In the genomic region with DNA sequence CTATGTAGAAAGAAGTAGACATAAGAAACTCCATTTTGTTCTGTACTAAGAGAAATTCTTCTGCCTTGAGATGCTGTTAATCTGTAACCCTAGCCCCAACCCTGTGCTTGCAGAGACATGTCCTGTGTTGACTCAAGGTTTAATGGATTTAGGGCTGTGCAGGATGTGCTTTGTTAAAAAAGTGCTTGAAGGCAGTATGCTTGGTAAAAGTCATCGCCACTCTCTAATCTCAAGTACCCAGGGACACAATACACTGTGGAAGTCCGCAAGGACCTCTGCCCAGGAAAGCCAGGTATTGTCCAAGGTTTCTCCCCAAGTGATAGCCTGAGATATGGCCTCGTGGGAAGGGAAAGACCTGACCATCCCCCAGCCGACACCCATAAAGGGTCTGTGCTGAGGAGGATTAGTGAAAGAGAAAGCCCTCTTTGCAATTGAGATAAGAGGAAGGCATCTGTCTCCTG, we compare ENCODE assay signal across 14 cellular contexts. TPM values are rescaled to one million over a fixed set of nuclear protein-coding genes. Genes with fewer than 3 reads are reported as not detected.
A peak's percentile ranks its signal among the peaks of the same experiment; 100 is the strongest.
DNase-seq lines count a peak whose midpoint lies in the region; ATAC-seq, FAIRE-seq and TF ChIP-seq lines count a peak whose summit lies in the region.
"Not testable (repeated sequence)": the region's sequence is repeated elsewhere in the genome, so short reads cannot be mapped to it uniquely, and the experiment has no call there.
"Had no signal": no experiment of that assay in that cellular context is flagged by ENCODE, and none has a peak within 500 bp of the region (broad histone marks: within the 10 kb centered on the region; RNA-seq: fewer than 3 reads in every experiment).

No MANE protein-coding gene starts in this region.

- TF ChIP-seq CTCF in RWPE2 (IDR thresholded peaks at IDR 0.05; ENCODE audit: poor library complexity, severe bottlenecking); H1 (IDR thresholded peaks at IDR 0.05; ENCODE audit: control extremely low read depth in 1 of 3, insufficient read depth in 1 of 3, low read depth in 1 of 3, low read length in 3 of 3): not testable (repeated sequence)

- TF ChIP-seq POLR2A in H1 (IDR thresholded peaks at IDR 0.05; ENCODE audit: control extremely low read depth in 1 of 2, low read depth in 2 of 2, low read length in 2 of 2): not testable (repeated sequence)

- not testable (repeated sequence) for H3K27me3 ChIP-seq in RWPE2 (ENCODE audit: insufficient read depth, poor library complexity, severe bottlenecking); H1 (replicated peaks in 1 of 4; ENCODE audit: control insufficient read depth in 3 of 4, extremely low read depth in 1 of 4, insufficient read depth in 3 of 4, low read length in 3 of 4); neuronal stem cell (ENCODE audit: control insufficient read depth in 3 of 3, insufficient read depth in 3 of 3, low read depth in 1 of 3, low read length in 3 of 3)

- H4K20me1 ChIP-seq in H1 (replicated peaks in 1 of 2; ENCODE audit: control insufficient read depth in 1 of 2, insufficient read depth in 2 of 2, low read length in 2 of 2): not testable (repeated sequence)

- H3K4me3 ChIP-seq in RWPE2 (ENCODE audit: severe bottlenecking); H1 (ENCODE audit: extremely low read depth in 1 of 4, insufficient read depth in 2 of 4, low read depth in 3 of 4, low read length in 4 of 4); neuronal stem cell (ENCODE audit: low read length in 2 of 2): not testable (repeated sequence)

- ATAC-seq in RWPE2 (ENCODE audit: low read depth): not testable (repeated sequence)

- not testable (repeated sequence) for H3K56ac ChIP-seq in H1 (replicated peaks; ENCODE audit: insufficient read length, low read depth, low read length)

- not testable (repeated sequence) for H3K23me2 ChIP-seq in H1 (ENCODE audit: low read depth, low read length)

- H3K9me3 ChIP-seq in RWPE2 (ENCODE audit: severe bottlenecking); H1 (ENCODE audit: insufficient read depth in 2 of 2, low read depth in 1 of 2, low read length in 1 of 2); neuronal stem cell (replicated peaks in 1 of 2; ENCODE audit: control insufficient read depth in 2 of 2, insufficient read depth in 1 of 2, low read depth in 1 of 2, low read length in 2 of 2): not testable (repeated sequence)

- not testable (repeated sequence) for H2BK5ac ChIP-seq in H1 (ENCODE audit: low read depth, low read length); neuronal stem cell (ENCODE audit: low read length)

- H3K79me2 ChIP-seq in H1 (ENCODE audit: control insufficient read depth in 1 of 2, insufficient read depth in 2 of 2, low read length in 2 of 2): not testable (repeated sequence)

- H3K27ac ChIP-seq in RWPE2 (ENCODE audit: poor library complexity, severe bottlenecking) (peak overlapping the region; percentile 33), neuronal stem cell (replicated peaks; ENCODE audit: low read length) (peak overlapping the region; percentile 59)
- H3K27ac ChIP-seq in H1 (ENCODE audit: low read depth, low read length): not testable (repeated sequence)

- not testable (repeated sequence) for H4K8ac ChIP-seq in H1 (ENCODE audit: extremely low read depth, insufficient read depth, low read length)
- peak overlapping the region; percentile 17 for H4K8ac ChIP-seq in neuronal stem cell (ENCODE audit: low read depth, low read length)

- CTCF ChIA-PET in H1 (lab: Charles Lee; ENCODE audit: partially characterized antibody): not testable (repeated sequence)

- not testable (repeated sequence) for H3K4ac ChIP-seq in H1 (replicated peaks; ENCODE audit: insufficient read length, low read depth, low read length); neuronal stem cell (ENCODE audit: low read length)

- peak; percentile 65 for DNase-seq in DMS153 (lab: John Stamatoyannopoulos, UW)
- peak; percentile 31 for DNase-seq in NCI-H1105 treated with DMSO at 0.1 percent for 48 hours (lab: John Stamatoyannopoulos, UW)
- DNase-seq in NCI-H345 treated with DMSO at 0.1 percent for 48 hours (lab: John Stamatoyannopoulos, UW; ENCODE audit: unreplicated experiment): peak; percentile 19
- DNase-seq in RWPE2 (ENCODE audit: low spot score); H1 (ENCODE audit: low read depth in 1 of 2, low spot score in 2 of 2); neuronal stem cell (ENCODE audit: low spot score): not testable (repeated sequence)
- DNase-seq in islet precursor cell: peak; percentile 90

- not testable (repeated sequence) for H2BK120ac ChIP-seq in H1 (replicated peaks; ENCODE audit: low read depth, low read length); neuronal stem cell (ENCODE audit: low read depth, low read length)

- POLR2A ChIA-PET in H1 (lab: Charles Lee; ENCODE audit: partially characterized antibody): not testable (repeated sequence)

- H3K18ac ChIP-seq in H1 (ENCODE audit: extremely low read depth, low read length); neuronal stem cell (ENCODE audit: low read length): not testable (repeated sequence)

- not testable (repeated sequence) for H2BK12ac ChIP-seq in H1 (ENCODE audit: low read depth, low read length); neuronal stem cell (ENCODE audit: low read length)

- H2BK15ac ChIP-seq in H1 (ENCODE audit: low read length); neuronal stem cell (ENCODE audit: low read length): not testable (repeated sequence)

- not testable (repeated sequence) for TF ChIP-seq EP300 in H1 (IDR thresholded peaks at IDR 0.05; ENCODE audit: borderline replicate concordance in 1 of 2, low read depth in 2 of 2, low read length in 2 of 2)

- H3K36me3 ChIP-seq in RWPE2 (ENCODE audit: low read depth); H1 (ENCODE audit: control insufficient read depth in 2 of 4, insufficient read depth in 4 of 4, low read length in 3 of 4); neuronal stem cell (replicated peaks in 1 of 2; ENCODE audit: control insufficient read depth in 2 of 2, insufficient read depth in 2 of 2, low read length in 2 of 2): not testable (repeated sequence)

- not testable (repeated sequence) for H3K4me2 ChIP-seq in H1 (ENCODE audit: insufficient read depth in 1 of 2, low read depth in 2 of 2, low read length in 2 of 2); neuronal stem cell (ENCODE audit: insufficient read depth, low read length, poor library complexity, severe bottlenecking)

- not testable (repeated sequence) for H3K4me1 ChIP-seq in RWPE2 (ENCODE audit: insufficient read depth, poor library complexity, severe bottlenecking); H1 (replicated peaks in 1 of 4; ENCODE audit: control insufficient read depth in 3 of 4, insufficient read depth in 4 of 4, low read length in 3 of 4); neuronal stem cell (ENCODE audit: control insufficient read depth in 2 of 2, insufficient read depth in 1 of 2, low read depth in 1 of 2, low read length in 2 of 2)

- H2AK5ac ChIP-seq in H1 (ENCODE audit: low read depth, low read length); neuronal stem cell (ENCODE audit: low read depth, low read length): not testable (repeated sequence)

- not testable (repeated sequence) for H2BK20ac ChIP-seq in H1 (ENCODE audit: low read length)

- not testable (repeated sequence) for H3K79me1 ChIP-seq in H1 (ENCODE audit: low read depth, low read length); neuronal stem cell (ENCODE audit: low read depth, low read length)

- H2AFZ ChIP-seq in H1 (ENCODE audit: low read length): peak overlapping the region; percentile 57; the same call in 1 of the 2 replicates
- not testable (repeated sequence) for H2AFZ ChIP-seq in neuronal stem cell (ENCODE audit: low read length)

- H3K23ac ChIP-seq in H1 (ENCODE audit: insufficient read length); neuronal stem cell (ENCODE audit: low read depth, low read length, poor library complexity): not testable (repeated sequence)

- H4K5ac ChIP-seq in H1 (ENCODE audit: insufficient read length, low read depth, low read length): not testable (repeated sequence)

- not testable (repeated sequence) for H4K91ac ChIP-seq in H1 (replicated peaks; ENCODE audit: insufficient read length, low read length); neuronal stem cell (ENCODE audit: low read depth, low read length, poor library complexity)

- TF ChIP-seq RAD21 in H1 (IDR thresholded peaks at IDR 0.05 in 1 of 2, conservative IDR thresholded peaks at IDR 0.05 in 1 of 2; ENCODE audit: low read depth in 2 of 2, low read length in 2 of 2): not testable (repeated sequence)

- not testable (repeated sequence) for FAIRE-seq in H1 (lab: Jason Lieb, UNC)

- H3K9ac ChIP-seq in H1 (replicated peaks in 1 of 4; ENCODE audit: extremely low read depth in 1 of 4, low read depth in 3 of 4, low read length in 3 of 4); neuronal stem cell (ENCODE audit: low read depth, low read length, poor library complexity): not testable (repeated sequence)

- H3K14ac ChIP-seq in H1 (ENCODE audit: insufficient read length); neuronal stem cell (ENCODE audit: low read length): not testable (repeated sequence)

- WGBS in H1 (ENCODE audit: extremely low coverage in 1 of 2, insufficient coverage in 1 of 2, insufficient read length in 1 of 2, insufficient replicate concordance in 2 of 2, low coverage in 1 of 2, low lambda C conversion rate in 2 of 2, missing lambda C conversion rate in 1 of 2), 2 experiments: 78% methylated on average over 4 of the region's 4 CpGs; no CpG with 5 or more reads in 1 of the 2 experiments
- WGBS in neuronal stem cell (ENCODE audit: extremely low coverage in 2 of 2, insufficient read length in 2 of 2, insufficient replicate concordance in 1 of 2), 2 donors: no CpG with 5 or more reads among the region's 4 CpGs

RNA-seq across cellular contexts. Expression of a gene that starts 39.0 kb away (rescaled TPM):
- not detected in 2 replicates for total RNA-seq in H1 (2021; fragmentation: NEBNext Ultra II Directional; extraction: Animal tissue kit (Norgen Biotek cat#: 25700))
- polyA plus RNA-seq in H1 (2011; rRNA removed): not detected in 2 replicates
- not detected for polyA plus RNA-seq in H1 (2011; cell fraction: cytosol; rRNA removed)
- polyA plus RNA-seq in H1 (2011; cell fraction: nucleus; rRNA removed): not detected
- polyA plus RNA-seq in H1 (2012, experiment 1 of 2): not detected in 4 replicates
- polyA plus RNA-seq in H1 (2012, experiment 2 of 2): not detected
- not detected for polyA plus RNA-seq in H1 (2013, experiment 1 of 2)
- polyA plus RNA-seq in H1 (2013, experiment 2 of 2): not detected
- polyA minus RNA-seq in H1 (2011; rRNA and poly(A)+ RNA removed): not detected in 2 replicates
- not detected for polyA minus RNA-seq in H1 (2011; cell fraction: cytosol; rRNA and poly(A)+ RNA removed)
- polyA minus RNA-seq in H1 (2011; cell fraction: nucleus; rRNA and poly(A)+ RNA removed): not detected
- not detected for polyA plus RNA-seq in neuronal stem cell (2013, experiment 1 of 2)
- not detected for polyA plus RNA-seq in neuronal stem cell (2013, experiment 2 of 2)
- total RNA-seq: Calu3; CD4-positive, alpha-beta T cell; G401; H4; K562; PC-9 had no signal
- polyA plus RNA-seq: BJ, K562 had no signal
